Comparison of ENCODE assay signal across 1 cellular context in the genomic region with DNA sequence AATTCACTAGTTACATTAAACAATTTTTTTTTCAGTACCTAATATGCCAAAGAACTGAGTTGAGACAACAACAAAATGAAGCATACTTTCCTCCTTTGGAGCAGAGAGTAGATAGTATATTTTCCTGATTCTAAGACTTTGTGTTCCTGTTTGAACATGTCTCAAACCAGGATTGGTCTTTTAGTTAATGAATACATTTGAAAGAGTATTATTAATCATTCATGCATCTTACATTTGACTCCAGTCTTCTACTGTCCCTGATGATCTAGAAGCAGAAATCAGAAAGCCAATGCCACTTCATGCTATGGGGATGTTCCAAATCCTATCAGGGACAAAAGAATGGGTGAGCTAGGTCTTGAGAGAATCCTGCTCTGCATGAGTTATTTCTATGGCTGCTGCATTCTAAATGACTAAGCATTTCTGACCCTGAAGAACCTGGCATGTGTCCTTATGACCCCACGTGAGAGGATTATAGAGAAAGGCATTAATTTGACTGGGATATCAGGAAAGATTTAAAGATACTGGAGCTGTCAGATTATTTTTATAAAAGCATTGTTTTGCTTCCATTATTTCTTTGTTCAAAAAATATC.
TF ChIP-seq lines count a peak whose summit lies in the region.

No MANE protein-coding gene starts in this region.

TF ChIP-seq in SK-N-SH, 30 proteins besides CTCF, POLR2A, EP300 and RAD21 (continued from another document):
- no peak for TF ChIP-seq SMC3 (IDR thresholded peaks at IDR 0.05; ENCODE audit: low read depth, low read length)
- no peak for TF ChIP-seq EZH2phosphoT487 (IDR thresholded peaks at IDR 0.05; ENCODE audit: borderline replicate concordance, low read depth)
- TF ChIP-seq FOXJ3 (CRISPR knock-in tag; IDR thresholded peaks at IDR 0.05): no peak
- TF ChIP-seq, protein P1, sequence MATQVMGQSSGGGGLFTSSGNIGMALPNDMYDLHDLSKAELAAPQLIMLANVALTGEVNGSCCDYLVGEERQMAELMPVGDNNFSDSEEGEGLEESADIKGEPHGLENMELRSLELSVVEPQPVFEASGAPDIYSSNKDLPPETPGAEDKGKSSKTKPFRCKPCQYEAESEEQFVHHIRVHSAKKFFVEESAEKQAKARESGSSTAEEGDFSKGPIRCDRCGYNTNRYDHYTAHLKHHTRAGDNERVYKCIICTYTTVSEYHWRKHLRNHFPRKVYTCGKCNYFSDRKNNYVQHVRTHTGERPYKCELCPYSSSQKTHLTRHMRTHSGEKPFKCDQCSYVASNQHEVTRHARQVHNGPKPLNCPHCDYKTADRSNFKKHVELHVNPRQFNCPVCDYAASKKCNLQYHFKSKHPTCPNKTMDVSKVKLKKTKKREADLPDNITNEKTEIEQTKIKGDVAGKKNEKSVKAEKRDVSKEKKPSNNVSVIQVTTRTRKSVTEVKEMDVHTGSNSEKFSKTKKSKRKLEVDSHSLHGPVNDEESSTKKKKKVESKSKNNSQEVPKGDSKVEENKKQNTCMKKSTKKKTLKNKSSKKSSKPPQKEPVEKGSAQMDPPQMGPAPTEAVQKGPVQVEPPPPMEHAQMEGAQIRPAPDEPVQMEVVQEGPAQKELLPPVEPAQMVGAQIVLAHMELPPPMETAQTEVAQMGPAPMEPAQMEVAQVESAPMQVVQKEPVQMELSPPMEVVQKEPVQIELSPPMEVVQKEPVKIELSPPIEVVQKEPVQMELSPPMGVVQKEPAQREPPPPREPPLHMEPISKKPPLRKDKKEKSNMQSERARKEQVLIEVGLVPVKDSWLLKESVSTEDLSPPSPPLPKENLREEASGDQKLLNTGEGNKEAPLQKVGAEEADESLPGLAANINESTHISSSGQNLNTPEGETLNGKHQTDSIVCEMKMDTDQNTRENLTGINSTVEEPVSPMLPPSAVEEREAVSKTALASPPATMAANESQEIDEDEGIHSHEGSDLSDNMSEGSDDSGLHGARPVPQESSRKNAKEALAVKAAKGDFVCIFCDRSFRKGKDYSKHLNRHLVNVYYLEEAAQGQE (IDR thresholded peaks at IDR 0.05; ENCODE audit: low read depth, low read length): no peak
- 0 out of 2 replicates have a peak, but pooled peaks have one; percentile 41 for TF ChIP-seq MAX (IDR thresholded peaks at IDR 0.05; ENCODE audit: low read depth)
- TF ChIP-seq NFIC (IDR thresholded peaks at IDR 0.05; ENCODE audit: borderline replicate concordance): peak; percentile 39
- peak; percentile 56; the same call in 1 of the 2 replicates for TF ChIP-seq TCF12 (IDR thresholded peaks at IDR 0.05)
- no peak for TF ChIP-seq MXI1 (IDR thresholded peaks at IDR 0.05; ENCODE audit: low read depth, low read length)
- no peak for TF ChIP-seq ELF1 (IDR thresholded peaks at IDR 0.05)
- peak; percentile 34; the same call in 1 of the 2 replicates for TF ChIP-seq FOSL2 (IDR thresholded peaks at IDR 0.05; ENCODE audit: borderline replicate concordance, low read depth)
- peak; percentile 45 for TF ChIP-seq JUND (IDR thresholded peaks at IDR 0.05)
- TF ChIP-seq RCOR1 (IDR thresholded peaks at IDR 0.05; ENCODE audit: low read length): no peak
- TF ChIP-seq TAF1 (IDR thresholded peaks at IDR 0.05; ENCODE audit: borderline replicate concordance, low read depth, low read length): no peak; the same call in 1 of the 2 replicates
- TF ChIP-seq ZBTB33 (IDR thresholded peaks at IDR 0.05; ENCODE audit: borderline replicate concordance, low read depth): no peak
TF ChIP-seq in SK-N-SH: peak in this region for 9.
